In genomic region chr17:60523822-60524221, GRCh38 we compare ENCODE assay signal across 9 cellular contexts. TPM values are rescaled to one million over a fixed set of nuclear protein-coding genes. Genes with fewer than 3 reads are reported as not detected.
DNase-seq lines count a peak whose midpoint lies in the region; ATAC-seq and TF ChIP-seq lines count a peak whose summit lies in the region.
"Had no signal": no experiment of that assay in that cellular context is flagged by ENCODE, and none has a peak within 500 bp of the region (broad histone marks: within the 10 kb centered on the region; RNA-seq: fewer than 3 reads in every experiment).

No MANE protein-coding gene starts in this region.

- H3K79me2 ChIP-seq in MM.1S (ENCODE audit: low read length) (peaks cover 77% of the 10 kb centered on the region), neural cell (replicated peaks; ENCODE audit: insufficient read depth, low read length) (peaks cover 68% of the 10 kb centered on the region)

- H3K9ac ChIP-seq in MM.1S (ENCODE audit: low read length), result peak overlapping the region; percentile 93; the same call in 1 of the 2 replicates
- H3K9ac ChIP-seq in neural cell (ENCODE audit: low read length), result peak overlapping the region; percentile 95

- H3K4me3 Mint-ChIP-seq in CD4-positive, alpha-beta memory T cell, result peak overlapping the region; percentile 57 to 100 (median 99)

- H3K36me3 ChIP-seq in CD4-positive, alpha-beta memory T cell (ENCODE audit: insufficient read depth, low read length), result no peaks in the 10 kb centered on the region
- H3K36me3 ChIP-seq in MM.1S (replicated peaks; ENCODE audit: insufficient read depth, low read length) (peaks cover 4% of the 10 kb centered on the region), neural cell (ENCODE audit: insufficient read depth, low read length) (no peaks in the 10 kb centered on the region)

- peaks cover 34 to 65% (median 50%) of the 10 kb centered on the region in 4 donors for H3K4me1 Mint-ChIP-seq in CD4-positive, alpha-beta memory T cell

- TF ChIP-seq CTCF in MM.1S (IDR thresholded peaks at IDR 0.05; ENCODE audit: low read length) (no peak), dorsolateral prefrontal cortex (IDR thresholded peaks at IDR 0.05 in 54 of 56, conservative IDR thresholded peaks at IDR 0.05 in 2 of 56; ENCODE audit: low read depth in 1 of 56, partially characterized antibody in 56 of 56) (no peak), neural cell (IDR thresholded peaks at IDR 0.05; ENCODE audit: poor library complexity, severe bottlenecking) (no peak)

- H3F3A ChIP-seq in MM.1S (ENCODE audit: insufficient read depth, low read length) (no peaks in the 10 kb centered on the region), neural cell (ENCODE audit: insufficient read depth, low read length, poor library complexity, severe bottlenecking) (no peaks in the 10 kb centered on the region)

- H3K27ac ChIP-seq in CD4-positive, alpha-beta memory T cell (ENCODE audit: low read depth, low read length), result no peak overlapping the region
- H3K27ac ChIP-seq in MM.1S (ENCODE audit: low read length) (no peak overlapping the region), dorsolateral prefrontal cortex (peak overlapping the region in 19 of 59 donors; percentile 95 to 100 (median 99)), neural cell (ENCODE audit: low read length) (no peak overlapping the region)

- intact Hi-C loops in CD4-positive, alpha-beta memory T cell (cut with micrococcal nuclease), result loop anchor here (2.0 kb wide), 1 partner anchor 45 kb away; no protein-coding TSS in a partner anchor
- intact Hi-C loops in dorsolateral prefrontal cortex (cut with DNase I), result no loop called here

- H3K9me3 ChIP-seq in CD4-positive, alpha-beta memory T cell (ENCODE audit: control insufficient read depth in 1 of 2, low read length in 2 of 2), result no peaks in the 10 kb centered on the region
- no peaks in the 10 kb centered on the region for H3K9me3 ChIP-seq in MM.1S (replicated peaks; ENCODE audit: insufficient read depth, low read length)
- H3K9me3 ChIP-seq in neural cell (ENCODE audit: low read length), result no peaks in the 10 kb centered on the region

- POLR2A ChIA-PET in CD4-positive, alpha-beta memory T cell (lab: Charles Lee; ENCODE audit: partially characterized antibody), result no interaction called here

- H3K9me3 Mint-ChIP-seq in CD4-positive, alpha-beta memory T cell, result no peaks in the 10 kb centered on the region

- no peaks in the 10 kb centered on the region for H3K27me3 Mint-ChIP-seq in CD4-positive, alpha-beta memory T cell

- no peaks in the 10 kb centered on the region for H4K20me1 ChIP-seq in MM.1S (ENCODE audit: insufficient read depth, low read length)
- no peaks in the 10 kb centered on the region for H4K20me1 ChIP-seq in neural cell (ENCODE audit: insufficient read depth)

- H3K4me1 ChIP-seq in CD4-positive, alpha-beta memory T cell (ENCODE audit: insufficient read depth, low read length), result peaks cover 34% of the 10 kb centered on the region
- H3K4me1 ChIP-seq in MM.1S (ENCODE audit: low read length), result peaks cover 7% of the 10 kb centered on the region; the same call in 1 of the 2 replicates

- DNase-seq in CD4-positive, alpha-beta memory T cell, result no peak
- DNase-seq in MM.1S, result no peak
- DNase-seq in dorsolateral prefrontal cortex, result no peak
- no peak for DNase-seq in left lobe of liver (ENCODE audit: low spot score)
- DNase-seq in kidney glomerular epithelial cell (lab: John Stamatoyannopoulos, UW), result no peak
- no peak for DNase-seq in DMS 273 (lab: John Stamatoyannopoulos, UW; ENCODE audit: unreplicated experiment)
- DNase-seq in UCSD-AML1 (lab: John Stamatoyannopoulos, UW; ENCODE audit: unreplicated experiment), result no peak
- DNase-seq: NCI-H510A treated with DMSO at 0.1 percent for 48 hours had no signal

- peaks cover 5 to 27% of the 10 kb centered on the region in 2 donors for H3K36me3 Mint-ChIP-seq in CD4-positive, alpha-beta memory T cell

- no peaks in the 10 kb centered on the region for H3K9me2 ChIP-seq in MM.1S (replicated peaks; ENCODE audit: insufficient read depth, low read length)
- no peaks in the 10 kb centered on the region for H3K9me2 ChIP-seq in neural cell (ENCODE audit: insufficient read depth, low read length)

- H3K4me2 ChIP-seq in MM.1S (ENCODE audit: low read depth, low read length) (peak overlapping the region; percentile 77), neural cell (ENCODE audit: low read length) (peak overlapping the region; percentile 84)

- no peak for TF ChIP-seq RAD21 in neural cell (conservative IDR thresholded peaks at IDR 0.05)

- no peak for TF ChIP-seq EP300 in neural cell (conservative IDR thresholded peaks at IDR 0.05; ENCODE audit: poor library complexity, severe bottlenecking)

- H2AFZ ChIP-seq in MM.1S (ENCODE audit: low read length) (no peak overlapping the region), neural cell (ENCODE audit: low read depth, low read length) (no peak overlapping the region)

- CTCF ChIA-PET in CD4-positive, alpha-beta memory T cell (lab: Charles Lee; ENCODE audit: partially characterized antibody), result interaction anchor here (0.7 to 1.9 kb wide), 3 partner anchors 38 to 47 kb away, joined by 3 to 6 read pairs (median 4); no protein-coding TSS in a partner anchor

- no peak for ATAC-seq in left lobe of liver

- no peak overlapping the region for H3K4me3 ChIP-seq in CD4-positive, alpha-beta memory T cell (ENCODE audit: low read length in 2 of 2)
- peak overlapping the region; percentile 96; the same call in 1 of the 2 replicates for H3K4me3 ChIP-seq in MM.1S (ENCODE audit: low read length)
- peak overlapping the region; percentile 70 to 99 (median 93) for H3K4me3 ChIP-seq in dorsolateral prefrontal cortex
- H3K4me3 ChIP-seq in neural cell (ENCODE audit: low read length), result peak overlapping the region; percentile 94

- peak overlapping the region in 5 of 7 donors; percentile 42 to 99 (median 53) for H3K27ac Mint-ChIP-seq in CD4-positive, alpha-beta memory T cell

- H3K27me3 ChIP-seq in CD4-positive, alpha-beta memory T cell (ENCODE audit: insufficient read depth, low read length), result no peaks in the 10 kb centered on the region
- H3K27me3 ChIP-seq in MM.1S (replicated peaks; ENCODE audit: insufficient read depth, low read length) (no peaks in the 10 kb centered on the region), dorsolateral prefrontal cortex (no peaks in the 10 kb centered on the region), neural cell (ENCODE audit: insufficient read depth, low read depth, low read length) (no peaks in the 10 kb centered on the region)

TF ChIP-seq in neural cell, 6 proteins besides CTCF, POLR2A, EP300 and RAD21:
- no peak for TF ChIP-seq POLR2AphosphoS5 (IDR thresholded peaks at IDR 0.05)
TF ChIP-seq in neural cell: peak in this region for 0.

RNA-seq across cellular contexts. Expression of gene APPBP2, which starts 2.2 kb away (rescaled TPM):
- total RNA-seq in CD4-positive, alpha-beta memory T cell, result 10 to 100 TPM; 48.4 to 50.8 TPM
- polyA plus RNA-seq in CD4-positive, alpha-beta memory T cell, result 10 to 100 TPM; 23.9 to 31.6 TPM
- total RNA-seq in dorsolateral prefrontal cortex (10 to 100 TPM; 44.7 to 85.8 (median 66.2) TPM), left lobe of liver (13.6 TPM)
- 36.0 and 40.4 TPM in 2 replicates for polyA plus RNA-seq in neural cell
- 84.0 and 89.7 TPM in 2 replicates for polyA minus RNA-seq in neural cell

Comparison
In these comparisons a context has a peak if more than half of its experiments do, and no peak if none do; other contexts are left out.
1. H3K4me3 ChIP-seq: peak in MM.1S (single experiment), dorsolateral prefrontal cortex (59 of 59) and neural cell (single experiment); none in CD4-positive, alpha-beta memory T cell (0 of 2).